Comparison of ENCODE assay signal across 8 cellular contexts in genomic region chr19:17309198-17309961, GRCh38. TPM values are rescaled to one million over a fixed set of nuclear protein-coding genes. Genes with fewer than 3 reads are reported as not detected.
A peak's percentile ranks its signal among the peaks of the same experiment; 100 is the strongest.
DNase-seq lines count a peak whose midpoint lies in the region; ATAC-seq, FAIRE-seq and TF ChIP-seq lines count a peak whose summit lies in the region.

TSS of gene DDA1 (plus strand) at chr19:17309563. CDS start at chr19:17309655, 92 bp downstream.

- H3K9me3 ChIP-seq in KOPT-K1 (ENCODE audit: insufficient read depth, low read length, poor library complexity, severe bottlenecking) (no peaks in the 10 kb centered on the region), esophagus muscularis mucosa (no peaks in the 10 kb centered on the region), muscle layer of duodenum (ENCODE audit: control insufficient read depth in 1 of 2, low read length in 2 of 2) (no peaks in the 10 kb centered on the region)

- no peaks in the 10 kb centered on the region for H3K27me3 Mint-ChIP-seq in activated T-cell treated with anti-CD3 and anti-CD28 coated beads, Interleukin-2, amount 50 U/mL, for 72 hours (ENCODE audit: low read depth)

- peaks cover 0 to 1% of the 10 kb centered on the region in 2 donors for H3K36me3 Mint-ChIP-seq in activated T-cell treated with anti-CD3 and anti-CD28 coated beads, Interleukin-2, amount 50 U/mL, for 72 hours (ENCODE audit: insufficient read depth in 2 of 2)

- peak; percentile 52 for ATAC-seq in GM21737 (IDR thresholded peaks at IDR 0.05; ENCODE audit: unreplicated experiment)
- peak; percentile 80 for ATAC-seq in activated T-cell treated with anti-CD3 and anti-CD28 coated beads, Interleukin-2, amount 50 U/mL, for 72 hours (replicated peaks in 1 of 2)

- WGBS in esophagus muscularis mucosa: under 1% methylated on average over 37 of the region's 46 CpGs

- peak; percentile 99 for DNase-seq in DMS153 treated with DMSO at 0.1 percent for 48 hours (lab: John Stamatoyannopoulos, UW; ENCODE audit: unreplicated experiment)
- peak; percentile 99 for DNase-seq in RCC 7860 (ENCODE audit: low spot score)
- peak; percentile 98 to 100 for DNase-seq in activated T-cell treated with anti-CD3 and anti-CD28 coated beads, Interleukin-2, amount 50 U/mL, for 72 hours
- DNase-seq in esophagus muscularis mucosa (ENCODE audit: extremely low spot score): peak; percentile 100
- DNase-seq in stimulated activated CD8-positive, alpha-beta memory T cell treated with anti-CD3 and anti-CD28 coated beads, Interleukin-7, amount 100 ng/mL, for 4 hours (ENCODE audit: low read depth in 2 of 2): peak; percentile 99 to 100

- TF ChIP-seq POLR2A in esophagus muscularis mucosa (IDR thresholded peaks at IDR 0.05; ENCODE audit: low read depth): no peak

- FAIRE-seq in RCC 7860 (lab: Jason Lieb, UNC): peak; percentile 95

- peak within 1 kb of the TSS; percentile 86 to 93 for H3K4me3 Mint-ChIP-seq in activated T-cell treated with anti-CD3 and anti-CD28 coated beads, Interleukin-2, amount 50 U/mL, for 72 hours

- peak within 1 kb of the TSS; percentile 85 for H3K27ac ChIP-seq in KOPT-K1 (ENCODE audit: low read depth, low read length, poor library complexity, severe bottlenecking)
- H3K27ac ChIP-seq in esophagus muscularis mucosa (replicated peaks in 1 of 4): peak within 1 kb of the TSS; percentile 75 to 92 (median 80)
- H3K27ac ChIP-seq in muscle layer of duodenum (ENCODE audit: low read length): peak within 1 kb of the TSS; percentile 56

- H3K36me3 ChIP-seq in KOPT-K1 (ENCODE audit: insufficient read depth, low read length) (peaks cover 31% of the 10 kb centered on the region), esophagus muscularis mucosa (peaks cover 4 to 29% (median 13%) of the 10 kb centered on the region in 4 donors), muscle layer of duodenum (ENCODE audit: control insufficient read depth in 1 of 2, insufficient read depth in 2 of 2, low read length in 2 of 2) (peaks cover 4 to 16% of the 10 kb centered on the region in 2 donors)

- TF ChIP-seq CTCF in esophagus muscularis mucosa (IDR thresholded peaks at IDR 0.05): peak in 2 of 3 experiments; percentile 8 to 24

- intact Hi-C loops in esophagus muscularis mucosa (cut with DNase I): no loop called here

- peak within 1 kb of the TSS; percentile 96 for H3K27ac Mint-ChIP-seq in activated T-cell treated with anti-CD3 and anti-CD28 coated beads, Interleukin-2, amount 50 U/mL, for 72 hours

- H3K4me3 ChIP-seq in esophagus muscularis mucosa: peak within 1 kb of the TSS; percentile 77 to 95 (median 93)
- H3K4me3 ChIP-seq in muscle layer of duodenum (ENCODE audit: low read depth in 1 of 2, low read length in 2 of 2): peak within 1 kb of the TSS; percentile 85 to 89

- H3K4me1 Mint-ChIP-seq in activated T-cell treated with anti-CD3 and anti-CD28 coated beads, Interleukin-2, amount 50 U/mL, for 72 hours (ENCODE audit: low read depth): peaks cover 53% of the 10 kb centered on the region

- TF ChIP-seq EP300 in esophagus muscularis mucosa (IDR thresholded peaks at IDR 0.05): no peak

- H3K9me3 Mint-ChIP-seq in activated T-cell treated with anti-CD3 and anti-CD28 coated beads, Interleukin-2, amount 50 U/mL, for 72 hours: no peaks in the 10 kb centered on the region

- H3K4me1 ChIP-seq in esophagus muscularis mucosa (peaks cover 49 to 79% (median 68%) of the 10 kb centered on the region in 4 donors), muscle layer of duodenum (ENCODE audit: control insufficient read depth in 1 of 2, insufficient read depth in 2 of 2, low read length in 2 of 2) (peaks cover 16 to 38% of the 10 kb centered on the region in 2 donors)

- H3K27me3 ChIP-seq in esophagus muscularis mucosa: peaks cover 0 to 9% (median 0%) of the 10 kb centered on the region in 4 donors
- H3K27me3 ChIP-seq in muscle layer of duodenum (ENCODE audit: low read depth, low read length): no peaks in the 10 kb centered on the region

RNA-seq across cellular contexts. Expression of gene DDA1, which starts in this region (rescaled TPM):
- 10 to 100 TPM; 29.6 to 40.2 TPM for total RNA-seq in activated T-cell treated with anti-CD3 and anti-CD28 coated beads, Interleukin-2, amount 50 U/mL, for 72 hours
- total RNA-seq in esophagus muscularis mucosa: 10 to 100 TPM; 12.0 to 25.4 (median 20.9) TPM

Comparison
In these comparisons a context has a peak if more than half of its experiments do, and no peak if none do; other contexts are left out.
1. Peak in every context shown above with its lines: DNase-seq, ATAC-seq, H3K4me3 ChIP-seq and H3K27ac ChIP-seq.